In genomic region chr6:70412797-70413113, GRCh38 we compare ENCODE assay signal across 7 cellular contexts. TPM values are rescaled to one million over a fixed set of nuclear protein-coding genes. Genes with fewer than 3 reads are reported as not detected.
A peak's percentile ranks its signal among the peaks of the same experiment; 100 is the strongest.
DNase-seq lines count a peak whose midpoint lies in the region; ATAC-seq lines count a peak whose summit lies in the region.

No MANE protein-coding gene starts in this region.

- peak; percentile 15 for ATAC-seq in GM19351 (IDR thresholded peaks at IDR 0.05; ENCODE audit: unreplicated experiment)
- peak; percentile 22 for ATAC-seq in HG03039 (IDR thresholded peaks at IDR 0.05; ENCODE audit: unreplicated experiment)
- peak; percentile 43 for ATAC-seq in activated CD8-positive, alpha-beta T cell treated with anti-CD3 and anti-CD28 coated beads, Interleukin-2, amount 10 ng/mL, durations not matched to agents 7 days and 5 days
- ATAC-seq in stimulated activated naive CD8-positive, alpha-beta T cell treated with anti-CD3 and anti-CD28 coated beads, Interleukin-15, Interleukin-2, amounts not matched to agents 100 U/mL and 50 U/mL, for 24 hours = peak; percentile 7

- H3K9me3 ChIP-seq in iPS DF 6.9 (ENCODE audit: control insufficient read depth, insufficient read depth, low read length) = no peaks in the 10 kb centered on the region

- no peaks in the 10 kb centered on the region; the same call in 1 of the 2 replicates for H3K36me3 ChIP-seq in iPS DF 6.9 (ENCODE audit: control insufficient read depth, insufficient read depth, low read length)

- peak overlapping the region; percentile 88 for H3K4me3 Mint-ChIP-seq in activated CD8-positive, alpha-beta T cell treated with anti-CD3 and anti-CD28 coated beads, Interleukin-2, amount 10 ng/mL, durations not matched to agents 7 days and 5 days

- H3K4me3 ChIP-seq in iPS DF 6.9 (ENCODE audit: low read length) = peak overlapping the region; percentile 95; the same call in 1 of the 2 replicates

- H3K27ac ChIP-seq in iPS DF 6.9 (ENCODE audit: low read length) = no peak overlapping the region

- no peaks in the 10 kb centered on the region for H3K27me3 ChIP-seq in iPS DF 6.9 (ENCODE audit: control insufficient read depth, insufficient read depth, low read length)

- POLR2A ChIA-PET in activated CD8-positive, alpha-beta T cell treated with anti-CD3 and anti-CD28 coated beads, Interleukin-2, amount 10 ng/mL, durations not matched to agents 7 days and 5 days (lab: Charles Lee) = interaction anchor here (0.7 to 1.6 kb wide), 7 partner anchors 12 to 537 kb away, joined by 3 to 4 read pairs (median 3); partner anchors contain the start of gene SMAP1

- H3K9me3 Mint-ChIP-seq in activated CD8-positive, alpha-beta T cell treated with anti-CD3 and anti-CD28 coated beads, Interleukin-2, amount 10 ng/mL, durations not matched to agents 7 days and 5 days (ENCODE audit: insufficient read depth) = no peaks in the 10 kb centered on the region

- H3K4me1 ChIP-seq in iPS DF 6.9 (ENCODE audit: control insufficient read depth, insufficient read depth, low read length) = no peaks in the 10 kb centered on the region

- no peaks in the 10 kb centered on the region for H3K27me3 Mint-ChIP-seq in activated CD8-positive, alpha-beta T cell treated with anti-CD3 and anti-CD28 coated beads, Interleukin-2, amount 10 ng/mL, durations not matched to agents 7 days and 5 days (ENCODE audit: low read depth)

- DNase-seq in activated CD8-positive, alpha-beta T cell treated with anti-CD3 and anti-CD28 coated beads, Interleukin-2, amount 10 ng/mL, durations not matched to agents 7 days and 5 days = no peak
- DNase-seq in iPS DF 6.9 (ENCODE audit: low read depth, low spot score) (no peak), SK-N-DZ (ENCODE audit: low spot score) (no peak)
- no peak for DNase-seq in stimulated activated naive CD8-positive, alpha-beta T cell treated with anti-CD3 and anti-CD28 coated beads, Interleukin-15, Interleukin-2, amounts not matched to agents 100 U/mL and 50 U/mL, for 24 hours
- DNase-seq in central memory CD4-positive, alpha-beta T cell = no peak

- H3K4me1 Mint-ChIP-seq in activated CD8-positive, alpha-beta T cell treated with anti-CD3 and anti-CD28 coated beads, Interleukin-2, amount 10 ng/mL, durations not matched to agents 7 days and 5 days (ENCODE audit: low read depth) = peaks cover 25% of the 10 kb centered on the region

- H3K36me3 Mint-ChIP-seq in activated CD8-positive, alpha-beta T cell treated with anti-CD3 and anti-CD28 coated beads, Interleukin-2, amount 10 ng/mL, durations not matched to agents 7 days and 5 days (ENCODE audit: low read depth) = peaks cover 2% of the 10 kb centered on the region

- no CpG with 5 or more reads among the region's 14 CpGs for WGBS in iPS DF 6.9 (ENCODE audit: insufficient coverage, insufficient read length)

- CTCF ChIA-PET in activated CD8-positive, alpha-beta T cell treated with anti-CD3 and anti-CD28 coated beads, Interleukin-2, amount 10 ng/mL, durations not matched to agents 7 days and 5 days (lab: Charles Lee) = interaction anchor here (0.6 to 3.2 kb wide), 7 partner anchors 42 to 295 kb away, joined by 3 to 9 read pairs (median 5); no protein-coding TSS in a partner anchor

- H3K27ac Mint-ChIP-seq in activated CD8-positive, alpha-beta T cell treated with anti-CD3 and anti-CD28 coated beads, Interleukin-2, amount 10 ng/mL, durations not matched to agents 7 days and 5 days = peak overlapping the region; percentile 78

RNA-seq across cellular contexts. Expression of gene FAM135A, which starts 0.6 kb away (rescaled TPM):
- 1 to 10 TPM; 6.5 to 7.8 TPM for total RNA-seq in activated CD8-positive, alpha-beta T cell treated with anti-CD3 and anti-CD28 coated beads, Interleukin-2, amount 10 ng/mL, durations not matched to agents 7 days and 5 days
- 20.7 and 35.4 TPM in 2 replicates for polyA plus RNA-seq in SK-N-DZ (2014; cell fraction: cytosol; rRNA removed)
- polyA plus RNA-seq in SK-N-DZ (2014; cell fraction: nucleus; rRNA removed) = 30.0 and 30.5 TPM in 2 replicates
